In genomic region chr1:94011709-94012590, GRCh38 we compare ENCODE assay signal across 1 cellular context.
A peak's percentile ranks its signal among the peaks of the same experiment; 100 is the strongest.
TF ChIP-seq lines count a peak whose summit lies in the region.

No MANE protein-coding gene starts in this region.

TF ChIP-seq in HEK293, 187 proteins besides CTCF, POLR2A, EP300 and RAD21 (continued from another document):
- TF ChIP-seq PRDM10 (tag by site-specific recombination; IDR thresholded peaks at IDR 0.05) (peak; percentile 76), PRDM1 (tag by site-specific recombination; IDR thresholded peaks at IDR 0.05) (peak; percentile 55), ZBTB10 (tag by site-specific recombination; IDR thresholded peaks at IDR 0.05) (no peak), ZIC2 (tag by site-specific recombination; IDR thresholded peaks at IDR 0.05) (peak; percentile 63)
